ENCODE assay signal across 9 cellular contexts in genomic region chr16:85334718-85335583, GRCh38.
A peak's percentile ranks its signal among the peaks of the same experiment; 100 is the strongest.
DNase-seq lines count a peak whose midpoint lies in the region; TF ChIP-seq lines count a peak whose summit lies in the region.
"Had no signal": no experiment of that assay in that cellular context is flagged by ENCODE, and none has a peak within 500 bp of the region (broad histone marks: within the 10 kb centered on the region; RNA-seq: fewer than 3 reads in every experiment).

No MANE protein-coding gene starts in this region.

- H3F3A ChIP-seq in neural cell (ENCODE audit: insufficient read depth, low read length, poor library complexity, severe bottlenecking): no peaks in the 10 kb centered on the region

- H3K4me3 ChIP-seq in Caco-2 (ENCODE audit: low read depth, low read length) (peak overlapping the region; percentile 15), duodenal mucosa (ENCODE audit: low read depth in 1 of 2, low read length in 2 of 2) (peak overlapping the region in 1 of 2 donors; percentile 36), neural cell (ENCODE audit: low read length) (peak overlapping the region; percentile 52)

- H3K36me3 ChIP-seq in Caco-2 (ENCODE audit: control insufficient read depth, insufficient read depth, low read length): no peaks in the 10 kb centered on the region
- no peaks in the 10 kb centered on the region for H3K36me3 ChIP-seq in duodenal mucosa (ENCODE audit: control insufficient read depth in 1 of 2, insufficient read depth in 2 of 2, low read length in 2 of 2)
- no peaks in the 10 kb centered on the region for H3K36me3 ChIP-seq in neural cell (ENCODE audit: insufficient read depth, low read length)

- peak; percentile 50 for TF ChIP-seq RAD21 in neural cell (conservative IDR thresholded peaks at IDR 0.05)

- no peak overlapping the region for H2AFZ ChIP-seq in neural cell (ENCODE audit: low read depth, low read length)

- H3K27ac Mint-ChIP-seq in Caco-2 (ENCODE audit: unreplicated experiment): peak overlapping the region; percentile 84

- no peak overlapping the region for H3K4me2 ChIP-seq in neural cell (ENCODE audit: low read length)

- H3K27me3 Mint-ChIP-seq in Caco-2 (ENCODE audit: insufficient read depth, unreplicated experiment): no peaks in the 10 kb centered on the region

- no peaks in the 10 kb centered on the region for H4K20me1 ChIP-seq in neural cell (ENCODE audit: insufficient read depth)

- no peaks in the 10 kb centered on the region for H3K9me3 ChIP-seq in Caco-2
- H3K9me3 ChIP-seq in duodenal mucosa (ENCODE audit: control insufficient read depth in 1 of 2, low read length in 2 of 2): no peaks in the 10 kb centered on the region
- no peaks in the 10 kb centered on the region for H3K9me3 ChIP-seq in neural cell (ENCODE audit: low read length)

- BruUV-seq in Caco-2 (replicated peaks; lab: Mats Ljungman, UMichigan): no TSS peak

- no peak for TF ChIP-seq EP300 in neural cell (conservative IDR thresholded peaks at IDR 0.05; ENCODE audit: poor library complexity, severe bottlenecking)

- TF ChIP-seq CTCF in Caco-2 (IDR thresholded peaks at IDR 0.05; ENCODE audit: insufficient read depth in 1 of 2, low read depth in 1 of 2, low read length in 1 of 2, severe bottlenecking in 1 of 2, unreplicated experiment in 1 of 2) (peak in 1 of 2 experiments; percentile 59), neural cell (IDR thresholded peaks at IDR 0.05; ENCODE audit: poor library complexity, severe bottlenecking) (peak; percentile 65)

- DNase-seq in Caco-2 (peak; percentile 78 to 82), NCI-H526 treated with DMSO at 0.1 percent for 48 hours (lab: John Stamatoyannopoulos, UW) (peak; percentile 42), NCI-H1092 (lab: John Stamatoyannopoulos, UW) (no peak), SKM-1 treated with dmso at 0.1 percent for 144 hours (lab: John Stamatoyannopoulos, UW; ENCODE audit: unreplicated experiment) (no peak), ureter (ENCODE audit: low spot score) (no peak), GM19238 (ENCODE audit: insufficient read length, low spot score) (no peak)
- DNase-seq: NCI-H2171 treated with DMSO at 0.1 percent for 48 hours had no signal

- intact Hi-C loops in Caco-2 (cut with micrococcal nuclease; ENCODE audit: unreplicated experiment): loop anchor here (1.0 to 5.0 kb wide), 3 partner anchors 19 to 56 kb away; no protein-coding TSS in a partner anchor

- POLR2A ChIA-PET in Caco-2 (lab: Charles Lee): interaction anchor here (0.5 to 0.6 kb wide), 2 partner anchors 27 to 279 kb away, joined by 3 read pairs; no protein-coding TSS in a partner anchor

- H3K4me1 ChIP-seq in Caco-2 (peaks cover 41% of the 10 kb centered on the region), duodenal mucosa (ENCODE audit: control insufficient read depth in 1 of 2, insufficient read depth in 2 of 2, low read length in 2 of 2) (peaks cover 31 to 52% of the 10 kb centered on the region in 2 donors)

- H3K27me3 ChIP-seq in Caco-2 (replicated peaks; ENCODE audit: control insufficient read depth, insufficient read depth, low read length) (no peaks in the 10 kb centered on the region), duodenal mucosa (ENCODE audit: control insufficient read depth in 1 of 2, insufficient read depth in 2 of 2, low read length in 2 of 2) (no peaks in the 10 kb centered on the region), neural cell (ENCODE audit: insufficient read depth, low read depth, low read length) (peaks cover 4% of the 10 kb centered on the region)

- H3K9me3 Mint-ChIP-seq in Caco-2 (ENCODE audit: unreplicated experiment): no peaks in the 10 kb centered on the region

- no peaks in the 10 kb centered on the region for H3K79me2 ChIP-seq in neural cell (replicated peaks; ENCODE audit: insufficient read depth, low read length)

- peak overlapping the region; percentile 32 to 44 for H3K9ac ChIP-seq in duodenal mucosa (ENCODE audit: low read depth in 1 of 2, low read length in 2 of 2)
- H3K9ac ChIP-seq in neural cell (ENCODE audit: low read length): peak overlapping the region; percentile 36

- CTCF ChIA-PET in Caco-2 (lab: Charles Lee): interaction anchor here (0.6 to 1.9 kb wide), 10 partner anchors 18 to 302 kb away, joined by 3 to 6 read pairs (median 4); no protein-coding TSS in a partner anchor

- peaks cover 9% of the 10 kb centered on the region for H3K36me3 Mint-ChIP-seq in Caco-2 (ENCODE audit: insufficient read depth, unreplicated experiment)

- H3K4me1 Mint-ChIP-seq in Caco-2 (ENCODE audit: low read depth, unreplicated experiment): peaks cover 36% of the 10 kb centered on the region

- H3K9me2 ChIP-seq in neural cell (ENCODE audit: insufficient read depth, low read length): no peaks in the 10 kb centered on the region

- H3K27ac ChIP-seq in duodenal mucosa (ENCODE audit: low read depth, low read length): peak overlapping the region; percentile 75
- H3K27ac ChIP-seq in neural cell (ENCODE audit: low read length): no peak overlapping the region

- peak overlapping the region; percentile 68 for H3K4me3 Mint-ChIP-seq in Caco-2 (ENCODE audit: unreplicated experiment)

TF ChIP-seq in neural cell, 6 proteins besides CTCF, POLR2A, EP300 and RAD21:
- TF ChIP-seq SMC3 (conservative IDR thresholded peaks at IDR 0.05; ENCODE audit: poor library complexity) (peak; percentile 58), TAF1 (IDR thresholded peaks at IDR 0.05; ENCODE audit: low read depth) (no peak), POLR2AphosphoS5 (IDR thresholded peaks at IDR 0.05) (no peak)

Comparison
In these comparisons a context has a peak if more than half of its experiments do, and no peak if none do; other contexts are left out.
1. DNase-seq: peak in Caco-2 (2 of 2) and NCI-H526 treated with DMSO at 0.1 percent for 48 hours (single experiment); none in NCI-H1092 (single experiment), SKM-1 treated with dmso at 0.1 percent for 144 hours (single experiment), ureter (single experiment) and GM19238 (single experiment).